In the genomic region with DNA sequence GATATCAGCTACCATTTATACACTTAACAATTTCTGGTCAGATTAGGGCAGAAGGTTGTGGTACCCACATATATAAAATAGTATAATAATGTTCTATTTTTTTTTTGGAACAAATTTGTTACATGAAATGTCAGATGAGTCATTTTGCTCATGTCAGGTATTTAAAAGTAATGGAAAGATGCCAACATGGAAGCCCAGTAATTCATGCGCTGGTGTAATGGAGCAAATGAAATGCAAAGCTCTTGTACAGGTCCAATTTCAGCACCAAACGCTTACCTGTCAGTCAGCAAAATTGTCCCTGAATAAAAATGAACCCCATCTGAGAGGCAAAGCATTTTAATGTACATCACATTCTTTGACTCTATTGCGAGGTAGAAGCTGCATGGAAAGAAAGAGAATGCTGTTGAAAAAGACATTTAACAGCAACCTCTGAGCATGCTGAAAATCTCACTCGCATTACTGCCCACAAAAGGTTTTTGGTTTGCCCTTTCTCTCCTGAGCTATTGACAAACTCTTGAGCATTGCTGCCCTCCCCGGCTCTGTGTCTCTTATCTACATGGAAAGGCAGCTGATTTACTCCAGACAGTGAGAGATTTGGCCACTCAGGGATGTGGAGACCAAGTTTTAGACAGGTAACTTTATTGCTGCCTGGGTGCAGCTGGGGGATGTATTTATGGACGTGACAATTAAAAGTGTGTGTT, we compare ENCODE assay signal across 13 cellular contexts.
DNase-seq lines count a peak whose midpoint lies in the region; ATAC-seq and TF ChIP-seq lines count a peak whose summit lies in the region.
"Had no signal": no experiment of that assay in that cellular context is flagged by ENCODE, and none has a peak within 500 bp of the region (broad histone marks: within the 10 kb centered on the region; RNA-seq: fewer than 3 reads in every experiment).

No MANE protein-coding gene starts in this region.

- ATAC-seq in activated T-cell treated with anti-CD3 and anti-CD28 coated beads, Interleukin-2, amount 50 U/mL, for 72 hours (replicated peaks in 1 of 2) = peak in 1 of 2 donors; percentile 10
- ATAC-seq in RWPE2 (ENCODE audit: low read depth) (peak; percentile 35; the same call in 1 of the 3 replicates), HG03175 (IDR thresholded peaks at IDR 0.05; ENCODE audit: unreplicated experiment) (no peak), HG03520 (IDR thresholded peaks at IDR 0.05; ENCODE audit: unreplicated experiment) (no peak)

- H3K27ac ChIP-seq in RWPE2 (ENCODE audit: poor library complexity, severe bottlenecking) = peak overlapping the region; percentile 87
- H3K27ac ChIP-seq: SK-N-MC, transverse colon had no signal

- no peaks in the 10 kb centered on the region for H3K9me3 ChIP-seq in RWPE2 (ENCODE audit: severe bottlenecking)
- H3K9me3 ChIP-seq: transverse colon had no signal

- H3K4me3 ChIP-seq in RWPE2 (ENCODE audit: severe bottlenecking) = no peak overlapping the region
- no peak overlapping the region for H3K4me3 ChIP-seq in fibroblast of mammary gland (ENCODE audit: control insufficient read depth, low read depth, low read length)
- H3K4me3 ChIP-seq: SK-N-MC, transverse colon had no signal

- peak overlapping the region; percentile 80 for H3K27ac Mint-ChIP-seq in activated T-cell treated with anti-CD3 and anti-CD28 coated beads, Interleukin-2, amount 50 U/mL, for 72 hours
- peak overlapping the region; percentile 81 for H3K27ac Mint-ChIP-seq in stimulated activated naive CD8-positive, alpha-beta T cell treated with anti-CD3 and anti-CD28 coated beads, Interleukin-15, Interleukin-2, amounts not matched to agents 100 ng/mL and 50 ng/mL, for 24 hours

- TF ChIP-seq CTCF in RWPE2 (IDR thresholded peaks at IDR 0.05; ENCODE audit: poor library complexity, severe bottlenecking) = no peak
- TF ChIP-seq CTCF in fibroblast of mammary gland (conservative IDR thresholded peaks at IDR 0.05; ENCODE audit: control insufficient read depth, insufficient read depth, low read depth, low read length) = no peak

- no peaks in the 10 kb centered on the region for H3K9me3 Mint-ChIP-seq in activated T-cell treated with anti-CD3 and anti-CD28 coated beads, Interleukin-2, amount 50 U/mL, for 72 hours
- no peaks in the 10 kb centered on the region for H3K9me3 Mint-ChIP-seq in stimulated activated naive CD8-positive, alpha-beta T cell treated with anti-CD3 and anti-CD28 coated beads, Interleukin-15, Interleukin-2, amounts not matched to agents 100 ng/mL and 50 ng/mL, for 24 hours

- no peak for DNase-seq in activated T-cell treated with anti-CD3 and anti-CD28 coated beads, Interleukin-2, amount 50 U/mL, for 72 hours
- DNase-seq in activated T-cell treated with anti-CD3 and anti-CD28 coated beads for 4 hours (no peak), RWPE2 (ENCODE audit: low spot score) (no peak), fibroblast of mammary gland (ENCODE audit: low read depth) (peak; percentile 28)
- DNase-seq in stimulated activated CD4-positive, alpha-beta T cell treated with anti-CD3 and anti-CD28 coated beads, Interleukin-12 subunit alpha, Interleukin-12 subunit beta, amount 100 ng/mL, for 4 hours = no peak
- DNase-seq: activated CD4-positive, CD25-positive, alpha-beta regulatory T cell treated with anti-CD3 and anti-CD28 coated beads, Interleukin-2, amount 50 U/mL, for 72 hours; NCI-H526 treated with DMSO at 0.1 percent for 48 hours; retina; transverse colon had no signal

- peak overlapping the region; percentile 58 to 88 for H3K4me3 Mint-ChIP-seq in activated T-cell treated with anti-CD3 and anti-CD28 coated beads, Interleukin-2, amount 50 U/mL, for 72 hours
- H3K4me3 Mint-ChIP-seq in stimulated activated naive CD8-positive, alpha-beta T cell treated with anti-CD3 and anti-CD28 coated beads, Interleukin-15, Interleukin-2, amounts not matched to agents 100 ng/mL and 50 ng/mL, for 24 hours = peak overlapping the region; percentile 61

- H3K27me3 ChIP-seq in RWPE2 (ENCODE audit: insufficient read depth, poor library complexity, severe bottlenecking) = no peaks in the 10 kb centered on the region
- H3K27me3 ChIP-seq: transverse colon had no signal

- H3K36me3 Mint-ChIP-seq in activated T-cell treated with anti-CD3 and anti-CD28 coated beads, Interleukin-2, amount 50 U/mL, for 72 hours (ENCODE audit: insufficient read depth in 2 of 2) = no peaks in the 10 kb centered on the region
- peaks cover 7% of the 10 kb centered on the region for H3K36me3 Mint-ChIP-seq in stimulated activated naive CD8-positive, alpha-beta T cell treated with anti-CD3 and anti-CD28 coated beads, Interleukin-15, Interleukin-2, amounts not matched to agents 100 ng/mL and 50 ng/mL, for 24 hours (ENCODE audit: low read depth)

- peaks cover 40% of the 10 kb centered on the region for H3K4me1 Mint-ChIP-seq in activated T-cell treated with anti-CD3 and anti-CD28 coated beads, Interleukin-2, amount 50 U/mL, for 72 hours (ENCODE audit: low read depth)
- H3K4me1 Mint-ChIP-seq in stimulated activated naive CD8-positive, alpha-beta T cell treated with anti-CD3 and anti-CD28 coated beads, Interleukin-15, Interleukin-2, amounts not matched to agents 100 ng/mL and 50 ng/mL, for 24 hours (ENCODE audit: low read depth) = peaks cover 62% of the 10 kb centered on the region

- no peaks in the 10 kb centered on the region for H3K36me3 ChIP-seq in RWPE2 (ENCODE audit: low read depth)
- H3K36me3 ChIP-seq: transverse colon had no signal

- no peaks in the 10 kb centered on the region for H3K27me3 Mint-ChIP-seq in activated T-cell treated with anti-CD3 and anti-CD28 coated beads, Interleukin-2, amount 50 U/mL, for 72 hours (ENCODE audit: low read depth)
- no peaks in the 10 kb centered on the region for H3K27me3 Mint-ChIP-seq in stimulated activated naive CD8-positive, alpha-beta T cell treated with anti-CD3 and anti-CD28 coated beads, Interleukin-15, Interleukin-2, amounts not matched to agents 100 ng/mL and 50 ng/mL, for 24 hours

- H3K4me1 ChIP-seq in RWPE2 (ENCODE audit: insufficient read depth, poor library complexity, severe bottlenecking) = peaks cover 35% of the 10 kb centered on the region
- H3K4me1 ChIP-seq: transverse colon had no signal
